ENCODE assay signal across 9 cellular contexts in genomic region chr14:19866061-19866669, GRCh38. TPM values are rescaled to one million over a fixed set of nuclear protein-coding genes. Genes with fewer than 3 reads are reported as not detected.
"Had no signal": no experiment of that assay in that cellular context is flagged by ENCODE, and none has a peak within 500 bp of the region (broad histone marks: within the 10 kb centered on the region; RNA-seq: fewer than 3 reads in every experiment).

No MANE protein-coding gene starts in this region.

RNA-seq across cellular contexts. Expression of gene OR4K2, which starts 8.8 kb away (rescaled TPM):
- total RNA-seq: OCI-LY7, PC-3, PC-9, Peyer's patch, Right ventricle myocardium superior, RPMI7951, SJCRH30, SJSA1, SK-MEL-5 had no signal

RNA-seq across cellular contexts. Expression of gene OR4K5, which starts 54.2 kb away (rescaled TPM):
- total RNA-seq: OCI-LY7, PC-3, PC-9, Peyer's patch, Right ventricle myocardium superior, RPMI7951, SJCRH30, SJSA1, SK-MEL-5 had no signal
